In genomic region chrX:17432158-17432557, GRCh38 we compare ENCODE assay signal across 25 cellular contexts.
"Had no signal": no experiment of that assay in that cellular context is flagged by ENCODE, and none has a peak within 500 bp of the region (broad histone marks: within the 10 kb centered on the region; RNA-seq: fewer than 3 reads in every experiment).

No MANE protein-coding gene starts in this region.

- H3K27ac Mint-ChIP-seq: immature natural killer cell; memory B cell; natural killer cell; stimulated activated memory B cell treated with anti-CD40 and anti-IgM and Interleukin-4, amounts not matched to agents 10 μg/mL and 1 μg/mL and 100 μg/mL, for 72 hours; type B pancreatic cell had no signal

- ATAC-seq: foreskin keratinocyte; gastroesophageal sphincter; left lobe of liver; natural killer cell; psoas muscle; right cardiac atrium; stimulated activated memory B cell treated with anti-CD40 and anti-IgM and Interleukin-4, amounts not matched to agents 10 μg/mL and 1 μg/mL and 100 μg/mL, for 72 hours; stimulated activated naive CD8-positive, alpha-beta T cell treated with anti-CD3 and anti-CD28 coated beads, Interleukin-15, Interleukin-2, amounts not matched to agents 100 U/mL and 50 U/mL, for 24 hours had no signal

- DNase-seq: dermis blood vessel endothelial cell; effector memory CD4-positive, alpha-beta T cell; foreskin keratinocyte; hypothalamus; immature natural killer cell; islet precursor cell; kidney glomerular epithelial cell; natural killer cell; occipital lobe; ovary; posterior cingulate gyrus; psoas muscle; right cardiac atrium; sigmoid colon; spleen; stimulated activated CD4-positive, alpha-beta T cell treated with anti-CD3 and anti-CD28 coated beads, Interleukin-4, amount 100 ng/mL, for 4 hours; stimulated activated naive CD8-positive, alpha-beta T cell treated with anti-CD3 and anti-CD28 coated beads, Interleukin-15, Interleukin-2, amounts not matched to agents 100 U/mL and 50 U/mL, for 24 hours; substantia nigra; testis; tibial artery had no signal

- H3K27me3 Mint-ChIP-seq: memory B cell; stimulated activated memory B cell treated with anti-CD40 and anti-IgM and Interleukin-4, amounts not matched to agents 10 μg/mL and 1 μg/mL and 100 μg/mL, for 72 hours; type B pancreatic cell had no signal

- H3K36me3 Mint-ChIP-seq: immature natural killer cell; memory B cell; natural killer cell; stimulated activated memory B cell treated with anti-CD40 and anti-IgM and Interleukin-4, amounts not matched to agents 10 μg/mL and 1 μg/mL and 100 μg/mL, for 72 hours had no signal

- H3K9me3 Mint-ChIP-seq: memory B cell, natural killer cell, type B pancreatic cell had no signal

- H3K4me1 Mint-ChIP-seq: immature natural killer cell; memory B cell; natural killer cell; stimulated activated memory B cell treated with anti-CD40 and anti-IgM and Interleukin-4, amounts not matched to agents 10 μg/mL and 1 μg/mL and 100 μg/mL, for 72 hours had no signal

- H3K4me3 Mint-ChIP-seq: immature natural killer cell; memory B cell; natural killer cell; stimulated activated memory B cell treated with anti-CD40 and anti-IgM and Interleukin-4, amounts not matched to agents 10 μg/mL and 1 μg/mL and 100 μg/mL, for 72 hours; type B pancreatic cell had no signal
